Comparison of ENCODE assay signal across 9 cellular contexts in the genomic region with DNA sequence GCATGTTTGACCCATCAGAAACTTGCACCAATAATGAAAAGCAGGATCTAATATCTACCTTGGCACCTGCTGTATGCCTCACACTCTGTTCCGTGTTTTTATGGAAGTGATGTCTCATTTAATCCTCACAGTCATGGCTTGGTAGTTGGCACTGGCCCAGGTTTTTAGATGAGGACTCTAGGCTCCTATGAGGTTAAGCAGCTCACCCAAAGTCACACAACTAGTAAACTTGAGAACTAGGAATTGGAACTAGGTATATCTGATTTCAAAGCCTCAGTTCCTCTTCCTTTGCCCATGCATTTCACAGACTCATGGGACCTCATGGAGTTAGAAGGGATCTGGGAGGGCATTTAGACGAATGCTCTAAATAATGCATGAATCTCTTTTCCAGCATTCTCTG. TPM values are rescaled to one million over a fixed set of nuclear protein-coding genes. Genes with fewer than 3 reads are reported as not detected.
DNase-seq lines count a peak whose midpoint lies in the region; ATAC-seq and TF ChIP-seq lines count a peak whose summit lies in the region.
"Had no signal": no experiment of that assay in that cellular context is flagged by ENCODE, and none has a peak within 500 bp of the region (broad histone marks: within the 10 kb centered on the region; RNA-seq: fewer than 3 reads in every experiment).

No MANE protein-coding gene starts in this region.

- WGBS in stomach, 5 donors: 40 to 69% (median 47%) methylated on average over 2 of the region's 2 CpGs

- H3K27ac ChIP-seq in RWPE2 (ENCODE audit: poor library complexity, severe bottlenecking) (peak overlapping the region; percentile 79), stomach (peak overlapping the region in 4 of 5 donors; percentile 85 to 87 (median 86))

- TF ChIP-seq POLR2A in stomach (IDR thresholded peaks at IDR 0.05): no peak

- intact Hi-C loops in stomach (cut with DNase I; ENCODE audit: low total_unique reads): loop anchor here (10.0 kb wide), 1 partner anchor 95 kb away; no protein-coding TSS in a partner anchor

- H3K9me3 ChIP-seq in RWPE2 (ENCODE audit: severe bottlenecking) (no peaks in the 10 kb centered on the region), stomach (no peaks in the 10 kb centered on the region)

- DNase-seq in activated CD4-positive, alpha-beta T cell treated with anti-CD3 and anti-CD28 coated beads for 48 hours: peak; percentile 66
- DNase-seq in activated CD4-positive, alpha-beta T cell treated with anti-CD3 and anti-CD28 coated beads, Interleukin-2, amount 50 U/mL, for 4 hours: no peak
- DNase-seq in RWPE2 (ENCODE audit: low spot score) (no peak), fibroblast of the aortic adventitia (ENCODE audit: low read depth) (peak; percentile 43), stomach (no peak)
- DNase-seq: DMS53 had no signal

- H3K4me1 ChIP-seq in RWPE2 (ENCODE audit: insufficient read depth, poor library complexity, severe bottlenecking): peaks cover 36% of the 10 kb centered on the region
- peaks cover 14 to 41% (median 22%) of the 10 kb centered on the region in 4 donors for H3K4me1 ChIP-seq in stomach

- TF ChIP-seq EP300 in stomach (IDR thresholded peaks at IDR 0.05): no peak

- H3K27me3 ChIP-seq in RWPE2 (ENCODE audit: insufficient read depth, poor library complexity, severe bottlenecking) (no peaks in the 10 kb centered on the region), stomach (no peaks in the 10 kb centered on the region)

- TF ChIP-seq CTCF in RWPE2 (IDR thresholded peaks at IDR 0.05; ENCODE audit: poor library complexity, severe bottlenecking) (no peak), fibroblast of the aortic adventitia (IDR thresholded peaks at IDR 0.05; ENCODE audit: insufficient read depth, low read length) (no peak), stomach (IDR thresholded peaks at IDR 0.05) (no peak)

- no peak for ATAC-seq in RWPE2 (ENCODE audit: low read depth)
- ATAC-seq in HG03432 (IDR thresholded peaks at IDR 0.05; ENCODE audit: unreplicated experiment): no peak
- no peak for ATAC-seq in HG02885 (IDR thresholded peaks at IDR 0.05; ENCODE audit: poor library complexity, unreplicated experiment)
- ATAC-seq in GM18858 (IDR thresholded peaks at IDR 0.05; ENCODE audit: unreplicated experiment): no peak

- H3K4me3 ChIP-seq in RWPE2 (ENCODE audit: severe bottlenecking) (no peak overlapping the region), fibroblast of the aortic adventitia (ENCODE audit: low read depth, low read length) (no peak overlapping the region), stomach (no peak overlapping the region)

- H3K36me3 ChIP-seq in RWPE2 (ENCODE audit: low read depth): no peaks in the 10 kb centered on the region
- no peaks in the 10 kb centered on the region for H3K36me3 ChIP-seq in stomach

RNA-seq across cellular contexts. Expression of a gene that starts 21.3 kb away (rescaled TPM):
- total RNA-seq in fibroblast of the aortic adventitia (ENCODE audit: low replicate concordance) (12.0 and 22.2 TPM in 2 replicates), stomach (10 to 100 TPM; 14.0 to 63.2 (median 53.9) TPM)
- 10 to 100 TPM in 1 of 3 donors, 1 to 10 TPM in 2; 5.7 to 34.7 (median 9.0) TPM for polyA plus RNA-seq in stomach

Comparison
In these comparisons a context has a peak if more than half of its experiments do, and no peak if none do; other contexts are left out.
1. DNase-seq: peak in activated CD4-positive, alpha-beta T cell treated with anti-CD3 and anti-CD28 coated beads for 48 hours (single experiment) and fibroblast of the aortic adventitia (single experiment); none in activated CD4-positive, alpha-beta T cell treated with anti-CD3 and anti-CD28 coated beads, Interleukin-2, amount 50 U/mL, for 4 hours (0 of 2), RWPE2 (single experiment) and stomach (single experiment).